In genomic region chr7:154789404-154789803, GRCh38 we compare ENCODE assay signal across 11 cellular contexts.
A peak's percentile ranks its signal among the peaks of the same experiment; 100 is the strongest.
DNase-seq lines count a peak whose midpoint lies in the region; TF ChIP-seq lines count a peak whose summit lies in the region.
"Had no signal": no experiment of that assay in that cellular context is flagged by ENCODE, and none has a peak within 500 bp of the region (broad histone marks: within the 10 kb centered on the region; RNA-seq: fewer than 3 reads in every experiment).

No MANE protein-coding gene starts in this region.

- H3K4me3 Mint-ChIP-seq in activated naive CD4-positive, alpha-beta T cell treated with anti-CD3 and anti-CD28 coated beads for 36 hours, result no peak overlapping the region
- no peak overlapping the region for H3K4me3 Mint-ChIP-seq in activated naive CD4-positive, alpha-beta T cell treated with anti-CD3 and anti-CD28 coated beads, Interleukin-2, amount 10 ng/mL, durations not matched to agents 7 days and 5 days
- H3K4me3 Mint-ChIP-seq in type B pancreatic cell, result no peak overlapping the region
- H3K4me3 Mint-ChIP-seq: activated CD4-positive, alpha-beta T cell treated with anti-CD3 and anti-CD28 coated beads, Interleukin-2, amount 10 ng/mL, durations not matched to agents 7 days and 5 days; memory B cell had no signal

- H3K79me2 ChIP-seq in OCI-LY3 (ENCODE audit: low read length), result no peaks in the 10 kb centered on the region

- intact Hi-C loops in activated naive CD4-positive, alpha-beta T cell treated with anti-CD3 and anti-CD28 coated beads for 36 hours (cut with micrococcal nuclease), result no loop called here

- no peak overlapping the region for H3K27ac Mint-ChIP-seq in activated naive CD4-positive, alpha-beta T cell treated with anti-CD3 and anti-CD28 coated beads for 36 hours
- no peak overlapping the region for H3K27ac Mint-ChIP-seq in activated naive CD4-positive, alpha-beta T cell treated with anti-CD3 and anti-CD28 coated beads, Interleukin-2, amount 10 ng/mL, durations not matched to agents 7 days and 5 days
- no peak overlapping the region for H3K27ac Mint-ChIP-seq in type B pancreatic cell
- H3K27ac Mint-ChIP-seq: activated CD4-positive, alpha-beta T cell treated with anti-CD3 and anti-CD28 coated beads, Interleukin-2, amount 10 ng/mL, durations not matched to agents 7 days and 5 days; memory B cell had no signal

- H3K4me1 Mint-ChIP-seq in activated naive CD4-positive, alpha-beta T cell treated with anti-CD3 and anti-CD28 coated beads for 36 hours (ENCODE audit: low read depth), result no peaks in the 10 kb centered on the region
- H3K4me1 Mint-ChIP-seq in activated naive CD4-positive, alpha-beta T cell treated with anti-CD3 and anti-CD28 coated beads, Interleukin-2, amount 10 ng/mL, durations not matched to agents 7 days and 5 days, result no peaks in the 10 kb centered on the region
- no peaks in the 10 kb centered on the region for H3K4me1 Mint-ChIP-seq in type B pancreatic cell (ENCODE audit: unreplicated experiment)
- H3K4me1 Mint-ChIP-seq: activated CD4-positive, alpha-beta T cell treated with anti-CD3 and anti-CD28 coated beads, Interleukin-2, amount 10 ng/mL, durations not matched to agents 7 days and 5 days; memory B cell had no signal

- H3K9me3 ChIP-seq in OCI-LY3 (ENCODE audit: insufficient read depth, low read length), result no peaks in the 10 kb centered on the region; the same call in 1 of the 2 replicates

- peaks cover 21% of the 10 kb centered on the region for H3K27me3 ChIP-seq in OCI-LY3 (ENCODE audit: low read depth, low read length)

- H3K9me3 Mint-ChIP-seq in activated naive CD4-positive, alpha-beta T cell treated with anti-CD3 and anti-CD28 coated beads for 36 hours, result peaks cover 11% of the 10 kb centered on the region
- H3K9me3 Mint-ChIP-seq in activated naive CD4-positive, alpha-beta T cell treated with anti-CD3 and anti-CD28 coated beads, Interleukin-2, amount 10 ng/mL, durations not matched to agents 7 days and 5 days, result peaks cover 8% of the 10 kb centered on the region
- no peaks in the 10 kb centered on the region for H3K9me3 Mint-ChIP-seq in type B pancreatic cell

- no peak overlapping the region for H3K4me3 ChIP-seq in OCI-LY3 (ENCODE audit: low read length)

- DNase-seq in activated naive CD4-positive, alpha-beta T cell treated with anti-CD3 and anti-CD28 coated beads for 36 hours, result peak; percentile 11
- DNase-seq in activated naive CD4-positive, alpha-beta T cell treated with anti-CD3 and anti-CD28 coated beads, Interleukin-2, amount 10 ng/mL, durations not matched to agents 7 days and 5 days, result no peak
- DNase-seq in globus pallidus (ENCODE audit: low spot score) (peak; percentile 89), type B pancreatic cell (ENCODE audit: extremely low spot score, unreplicated experiment) (no peak), NCI-H2196 treated with DMSO at 0.1 percent for 48 hours (lab: John Stamatoyannopoulos, UW; ENCODE audit: unreplicated experiment) (no peak), glomerular visceral epithelial cell (ENCODE audit: extremely low spot score) (no peak)
- no peak for DNase-seq in activated T-cell treated with anti-CD3 and anti-CD28 coated beads, Interleukin-2, amount 50 U/mL, for 48 hours
- DNase-seq: activated CD4-positive, alpha-beta T cell treated with anti-CD3 and anti-CD28 coated beads, Interleukin-2, amount 10 ng/mL, durations not matched to agents 7 days and 5 days; AML-193 had no signal

- H3K27ac ChIP-seq in OCI-LY3 (ENCODE audit: low read length), result no peak overlapping the region

- no peaks in the 10 kb centered on the region for H4K20me1 ChIP-seq in OCI-LY3 (ENCODE audit: insufficient read depth, low read length)

- no peak overlapping the region for H2AFZ ChIP-seq in OCI-LY3 (ENCODE audit: low read depth, low read length)

- CTCF ChIA-PET in activated naive CD4-positive, alpha-beta T cell treated with anti-CD3 and anti-CD28 coated beads for 36 hours (lab: Charles Lee), result no interaction called here
- CTCF ChIA-PET in activated naive CD4-positive, alpha-beta T cell treated with anti-CD3 and anti-CD28 coated beads, Interleukin-2, amount 10 ng/mL, durations not matched to agents 7 days and 5 days (lab: Charles Lee), result no interaction called here

- H3K36me3 ChIP-seq in OCI-LY3 (replicated peaks; ENCODE audit: low read depth, low read length), result no peaks in the 10 kb centered on the region

- H3K9ac ChIP-seq in OCI-LY3 (ENCODE audit: low read length), result no peak overlapping the region

- peaks cover 19% of the 10 kb centered on the region for H3K27me3 Mint-ChIP-seq in activated naive CD4-positive, alpha-beta T cell treated with anti-CD3 and anti-CD28 coated beads for 36 hours (ENCODE audit: low read depth)
- H3K27me3 Mint-ChIP-seq in activated naive CD4-positive, alpha-beta T cell treated with anti-CD3 and anti-CD28 coated beads, Interleukin-2, amount 10 ng/mL, durations not matched to agents 7 days and 5 days, result peaks cover 22% of the 10 kb centered on the region
- H3K27me3 Mint-ChIP-seq in type B pancreatic cell, result peaks cover 30% of the 10 kb centered on the region

- TF ChIP-seq CTCF in OCI-LY3 (IDR thresholded peaks at IDR 0.05; ENCODE audit: low read depth, low read length) (peak; percentile 40), type B pancreatic cell (conservative IDR thresholded peaks at IDR 0.05) (peak; percentile 68)

- H3K4me1 ChIP-seq in OCI-LY3 (ENCODE audit: low read length), result no peaks in the 10 kb centered on the region

- H3K4me2 ChIP-seq in OCI-LY3 (ENCODE audit: low read length), result no peak overlapping the region

- H3K36me3 Mint-ChIP-seq in activated naive CD4-positive, alpha-beta T cell treated with anti-CD3 and anti-CD28 coated beads for 36 hours (ENCODE audit: low read depth), result no peaks in the 10 kb centered on the region
- H3K36me3 Mint-ChIP-seq in activated naive CD4-positive, alpha-beta T cell treated with anti-CD3 and anti-CD28 coated beads, Interleukin-2, amount 10 ng/mL, durations not matched to agents 7 days and 5 days, result no peaks in the 10 kb centered on the region
- no peaks in the 10 kb centered on the region for H3K36me3 Mint-ChIP-seq in type B pancreatic cell
- H3K36me3 Mint-ChIP-seq: memory B cell had no signal

Comparison
In these comparisons a context has a peak if more than half of its experiments do, and no peak if none do; other contexts are left out.
1. DNase-seq: peak in activated naive CD4-positive, alpha-beta T cell treated with anti-CD3 and anti-CD28 coated beads for 36 hours (single experiment) and globus pallidus (single experiment); none in activated naive CD4-positive, alpha-beta T cell treated with anti-CD3 and anti-CD28 coated beads, Interleukin-2, amount 10 ng/mL, durations not matched to agents 7 days and 5 days (single experiment), type B pancreatic cell (single experiment), activated T-cell treated with anti-CD3 and anti-CD28 coated beads, Interleukin-2, amount 50 U/mL, for 48 hours (0 of 2), NCI-H2196 treated with DMSO at 0.1 percent for 48 hours (single experiment) and glomerular visceral epithelial cell (single experiment).